Comparison of ENCODE assay signal across 2 cellular contexts in the genomic region with DNA sequence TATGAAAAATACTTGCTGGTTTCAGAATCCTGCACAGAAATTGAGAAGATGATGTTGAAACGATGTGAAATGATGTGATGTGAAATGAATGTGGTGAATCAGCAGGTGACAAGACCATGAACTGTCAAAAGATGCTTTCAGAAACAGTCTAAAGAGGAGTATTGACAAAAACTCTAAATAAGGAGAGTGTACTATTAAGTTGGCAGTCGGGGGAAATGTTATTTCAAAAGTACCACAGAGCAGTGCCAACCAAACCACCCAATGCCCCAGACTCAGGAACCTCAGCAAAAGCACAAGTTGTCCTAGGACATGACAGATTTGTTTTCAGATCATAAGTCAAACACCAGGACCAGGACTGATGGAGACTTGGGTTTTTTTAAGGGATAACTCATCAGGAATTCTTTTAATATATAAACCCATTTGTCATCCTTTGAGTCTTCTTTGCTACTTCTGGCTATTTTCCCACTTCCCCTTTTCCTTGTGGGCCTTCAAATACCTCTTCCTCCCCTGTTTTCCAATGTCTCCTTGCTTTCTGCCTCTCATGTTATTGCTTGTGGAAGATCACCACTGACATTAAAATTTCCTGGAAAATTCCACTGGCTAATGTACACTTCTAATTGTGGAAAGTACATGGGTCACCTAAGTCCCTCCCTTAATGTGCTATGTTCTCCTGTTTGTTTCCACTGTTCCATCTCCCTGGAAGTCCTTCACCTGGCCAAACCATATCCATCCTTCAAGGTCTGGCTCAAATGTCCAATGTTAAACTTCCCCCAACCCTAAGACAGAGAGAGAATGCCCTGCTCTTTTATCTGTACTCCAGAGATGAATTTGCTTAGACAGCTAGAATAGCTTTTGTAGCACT.
TF ChIP-seq lines count a peak whose summit lies in the region.

No MANE protein-coding gene starts in this region.

TF ChIP-seq in A549, 52 proteins besides CTCF, POLR2A, EP300 and RAD21:
- peak; percentile 6; the same call in 1 of the 2 replicates for TF ChIP-seq MAX (IDR thresholded peaks at IDR 0.05)
- TF ChIP-seq CEBPB (IDR thresholded peaks at IDR 0.05) = no peak; a peak in 1 of 4 replicates
- no peak for TF ChIP-seq POLR2AphosphoS2 (conservative IDR thresholded peaks at IDR 0.05; ENCODE audit: low read length)
- no peak for TF ChIP-seq RCOR1 (IDR thresholded peaks at IDR 0.05; ENCODE audit: low read depth, low read length)

TF ChIP-seq in GM12878, 131 proteins besides CTCF, POLR2A, EP300 and RAD21:
- TF ChIP-seq SPI1 (IDR thresholded peaks at IDR 0.05; ENCODE audit: borderline replicate concordance, insufficient read depth, low read depth, low read length) (peak; percentile 53), HCFC1 (IDR thresholded peaks at IDR 0.05; ENCODE audit: low read length) (no peak)
- TF ChIP-seq, protein P1, sequence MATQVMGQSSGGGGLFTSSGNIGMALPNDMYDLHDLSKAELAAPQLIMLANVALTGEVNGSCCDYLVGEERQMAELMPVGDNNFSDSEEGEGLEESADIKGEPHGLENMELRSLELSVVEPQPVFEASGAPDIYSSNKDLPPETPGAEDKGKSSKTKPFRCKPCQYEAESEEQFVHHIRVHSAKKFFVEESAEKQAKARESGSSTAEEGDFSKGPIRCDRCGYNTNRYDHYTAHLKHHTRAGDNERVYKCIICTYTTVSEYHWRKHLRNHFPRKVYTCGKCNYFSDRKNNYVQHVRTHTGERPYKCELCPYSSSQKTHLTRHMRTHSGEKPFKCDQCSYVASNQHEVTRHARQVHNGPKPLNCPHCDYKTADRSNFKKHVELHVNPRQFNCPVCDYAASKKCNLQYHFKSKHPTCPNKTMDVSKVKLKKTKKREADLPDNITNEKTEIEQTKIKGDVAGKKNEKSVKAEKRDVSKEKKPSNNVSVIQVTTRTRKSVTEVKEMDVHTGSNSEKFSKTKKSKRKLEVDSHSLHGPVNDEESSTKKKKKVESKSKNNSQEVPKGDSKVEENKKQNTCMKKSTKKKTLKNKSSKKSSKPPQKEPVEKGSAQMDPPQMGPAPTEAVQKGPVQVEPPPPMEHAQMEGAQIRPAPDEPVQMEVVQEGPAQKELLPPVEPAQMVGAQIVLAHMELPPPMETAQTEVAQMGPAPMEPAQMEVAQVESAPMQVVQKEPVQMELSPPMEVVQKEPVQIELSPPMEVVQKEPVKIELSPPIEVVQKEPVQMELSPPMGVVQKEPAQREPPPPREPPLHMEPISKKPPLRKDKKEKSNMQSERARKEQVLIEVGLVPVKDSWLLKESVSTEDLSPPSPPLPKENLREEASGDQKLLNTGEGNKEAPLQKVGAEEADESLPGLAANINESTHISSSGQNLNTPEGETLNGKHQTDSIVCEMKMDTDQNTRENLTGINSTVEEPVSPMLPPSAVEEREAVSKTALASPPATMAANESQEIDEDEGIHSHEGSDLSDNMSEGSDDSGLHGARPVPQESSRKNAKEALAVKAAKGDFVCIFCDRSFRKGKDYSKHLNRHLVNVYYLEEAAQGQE (IDR thresholded peaks at IDR 0.05; ENCODE audit: low read depth, low read length) = no peak
